Comparison of ENCODE assay signal across 9 cellular contexts in the genomic region with DNA sequence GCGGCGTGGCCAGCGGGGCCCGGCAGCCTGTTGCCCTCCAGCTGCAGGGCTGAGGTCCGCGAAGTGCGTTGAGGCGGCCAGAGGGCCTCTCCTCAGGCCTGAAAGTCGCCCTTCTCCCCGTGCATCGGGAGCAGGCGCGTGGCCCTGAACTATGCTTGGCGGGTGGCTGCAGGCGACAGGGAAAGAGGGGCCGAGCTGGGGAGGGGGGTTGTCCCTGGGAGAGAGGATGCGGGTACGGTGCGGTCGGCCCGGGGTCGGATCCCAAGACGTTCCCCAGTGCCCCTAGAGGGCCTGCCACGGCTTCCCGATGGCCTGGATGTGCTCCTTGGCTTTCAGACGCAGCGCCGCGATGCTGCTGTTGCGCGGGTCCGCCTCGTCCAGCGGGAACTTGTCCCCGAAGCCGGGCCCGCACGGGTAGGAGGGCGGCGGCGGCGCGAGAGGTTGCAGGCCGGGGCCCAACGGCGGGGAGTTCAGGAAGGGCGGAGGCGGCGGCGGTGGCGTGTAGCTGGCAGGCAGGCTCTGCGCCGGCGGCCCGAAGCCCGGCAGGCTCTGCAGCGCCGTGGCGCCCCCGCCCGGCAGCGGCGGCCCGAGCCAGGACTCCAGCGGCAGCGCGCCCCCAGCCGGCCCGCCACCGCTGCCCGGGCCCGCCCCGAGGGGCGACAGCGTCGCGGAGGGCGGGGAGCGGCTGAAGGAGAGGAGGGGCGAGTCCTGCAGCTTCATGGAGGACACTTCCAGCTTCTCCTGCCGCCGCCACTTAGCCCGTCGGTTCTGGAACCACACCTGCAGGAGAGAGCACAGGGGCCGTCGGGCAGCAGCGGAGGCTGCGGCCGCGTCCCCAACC. TPM values are rescaled to one million over a fixed set of nuclear protein-coding genes. Genes with fewer than 3 reads are reported as not detected.
DNase-seq lines count a peak whose midpoint lies in the region; ATAC-seq and TF ChIP-seq lines count a peak whose summit lies in the region.
"Had no signal": no experiment of that assay in that cellular context is flagged by ENCODE, and none has a peak within 500 bp of the region (broad histone marks: within the 10 kb centered on the region; RNA-seq: fewer than 3 reads in every experiment).

No MANE protein-coding gene starts in this region.

- POLR2A ChIA-PET in MCF 10A (lab: Yijun Ruan, JAX), result interaction anchor here (0.5 kb wide), 1 partner anchor 24 kb away, joined by 5 read pairs; no protein-coding TSS in a partner anchor

- H3K36me3 Mint-ChIP-seq in CD14-positive monocyte, result peaks cover 4 to 8% of the 10 kb centered on the region in 2 donors
- H3K36me3 Mint-ChIP-seq in MCF 10A (ENCODE audit: insufficient read depth, unreplicated experiment), result no peaks in the 10 kb centered on the region
- no peaks in the 10 kb centered on the region for H3K36me3 Mint-ChIP-seq in mesothelial cell of epicardium

- no peaks in the 10 kb centered on the region for H3K9me3 ChIP-seq in SJCRH30 (replicated peaks)

- DNase-seq in CD14-positive monocyte (ENCODE audit: low spot score) (no peak), NCI-H460 (ENCODE audit: extremely low read depth, low read depth) (peak; percentile 43), MCF 10A (ENCODE audit: unreplicated experiment) (no peak), mesothelial cell of epicardium (ENCODE audit: low spot score in 2 of 2, unreplicated experiment in 2 of 2) (peak in 1 of 2 experiments; percentile 66), EL (no peak), SJCRH30 (no peak)

- H3K4me3 ChIP-seq in SJCRH30, result no peak overlapping the region

- H3K4me1 ChIP-seq in SJCRH30, result no peaks in the 10 kb centered on the region

- H3K4me3 Mint-ChIP-seq in CD14-positive monocyte (peak overlapping the region; percentile 41 to 87), MCF 10A (ENCODE audit: unreplicated experiment) (peak overlapping the region; percentile 43), mesothelial cell of epicardium (peak overlapping the region; percentile 52)

- ATAC-seq in GM21360 (IDR thresholded peaks at IDR 0.05; ENCODE audit: unreplicated experiment) (peak; percentile 75), HG02678 (IDR thresholded peaks at IDR 0.05; ENCODE audit: unreplicated experiment) (no peak)

- CTCF ChIA-PET in MCF 10A (lab: Yijun Ruan, JAX), result interaction anchor here (0.6 to 1.3 kb wide), 7 partner anchors 15 to 273 kb away, joined by 3 to 4 read pairs (median 3); no protein-coding TSS in a partner anchor

- no TSS peak for BruUV-seq in MCF 10A (replicated peaks; lab: Mats Ljungman, UMichigan)

- no peak overlapping the region for H3K27ac Mint-ChIP-seq in CD14-positive monocyte
- no peak overlapping the region for H3K27ac Mint-ChIP-seq in MCF 10A (ENCODE audit: low read depth, unreplicated experiment)
- H3K27ac Mint-ChIP-seq in mesothelial cell of epicardium, result no peak overlapping the region

- intact Hi-C loops in CD14-positive monocyte (cut with micrococcal nuclease), result no loop called here
- intact Hi-C loops in MCF 10A (cut with micrococcal nuclease), result no loop called here

- H3K27me3 ChIP-seq in SJCRH30, result no peaks in the 10 kb centered on the region

- peaks cover 35% of the 10 kb centered on the region for H3K4me1 Mint-ChIP-seq in CD14-positive monocyte
- H3K4me1 Mint-ChIP-seq in MCF 10A (ENCODE audit: insufficient read depth, unreplicated experiment), result no peaks in the 10 kb centered on the region
- peaks cover 22% of the 10 kb centered on the region for H3K4me1 Mint-ChIP-seq in mesothelial cell of epicardium

- TF ChIP-seq CTCF in CD14-positive monocyte (IDR thresholded peaks at IDR 0.05) (no peak), MCF 10A (IDR thresholded peaks at IDR 0.05; ENCODE audit: unreplicated experiment) (no peak), mesothelial cell of epicardium (IDR thresholded peaks at IDR 0.05; ENCODE audit: unreplicated experiment) (no peak)

- H3K27me3 Mint-ChIP-seq in CD14-positive monocyte (ENCODE audit: low read depth in 3 of 3) (peaks cover 88 to 96% (median 92%) of the 10 kb centered on the region in 3 donors), MCF 10A (ENCODE audit: insufficient read depth, unreplicated experiment) (peaks cover 79% of the 10 kb centered on the region), mesothelial cell of epicardium (ENCODE audit: low read depth) (peaks cover 92% of the 10 kb centered on the region)

- H3K36me3 ChIP-seq in SJCRH30, result no peaks in the 10 kb centered on the region

- no peak overlapping the region for H3K27ac ChIP-seq in SJCRH30

- H3K9me3 Mint-ChIP-seq in CD14-positive monocyte (peaks cover 2 to 45% (median 31%) of the 10 kb centered on the region in 7 donors), MCF 10A (ENCODE audit: unreplicated experiment) (no peaks in the 10 kb centered on the region), mesothelial cell of epicardium (no peaks in the 10 kb centered on the region)

RNA-seq across cellular contexts. Expression of a gene that starts 4.3 kb away (rescaled TPM):
- polyA plus RNA-seq in CD14-positive monocyte, result not detected
- total RNA-seq in NCI-H460 (2014; rRNA removed; shearing (Covaris generic)), result not detected in 2 replicates
- polyA plus RNA-seq in NCI-H460 (2014; cell fraction: nucleus; rRNA removed), result not detected in 2 replicates
- total RNA-seq in MCF 10A (2022), result not detected in 2 replicates
- total RNA-seq in mesothelial cell of epicardium, result not detected in 3 replicates
- total RNA-seq in SJCRH30 (2014; rRNA removed; shearing (Covaris generic)), result not detected in 2 replicates
- total RNA-seq: bronchial epithelial cell had no signal

RNA-seq across cellular contexts. Expression of a gene that starts 49.0 kb away (rescaled TPM):
- polyA plus RNA-seq in CD14-positive monocyte, result not detected
- total RNA-seq in NCI-H460 (2014; rRNA removed; shearing (Covaris generic)), result not detected in 2 replicates
- not detected in 2 replicates for polyA plus RNA-seq in NCI-H460 (2014; cell fraction: nucleus; rRNA removed)
- total RNA-seq in MCF 10A (2022) (not detected in 2 replicates), mesothelial cell of epicardium (not detected in 3 replicates)
- 0.22 TPM in 1 of 2 replicates, not detected in the other for total RNA-seq in SJCRH30 (2014; rRNA removed; shearing (Covaris generic))
- total RNA-seq: bronchial epithelial cell had no signal

RNA-seq across cellular contexts. Expression of a gene that starts 49.5 kb away (rescaled TPM):
- not detected for polyA plus RNA-seq in CD14-positive monocyte
- total RNA-seq in NCI-H460 (2014; rRNA removed; shearing (Covaris generic)), result not detected in 2 replicates
- polyA plus RNA-seq in NCI-H460 (2014; cell fraction: nucleus; rRNA removed), result not detected in 2 replicates
- total RNA-seq in MCF 10A (2022), result not detected in 2 replicates
- total RNA-seq in mesothelial cell of epicardium, result not detected in 3 replicates
- total RNA-seq in SJCRH30 (2014; rRNA removed; shearing (Covaris generic)), result not detected in 2 replicates
- total RNA-seq: bronchial epithelial cell had no signal
